ENCODE assay signal across 2 cellular contexts in genomic region chr17:28405632-28406477, GRCh38.
TF ChIP-seq lines count a peak whose summit lies in the region.

SLC46A1 (minus strand) TSS chr17:28406212; CDS start chr17:28406114, 98 bp downstream.

TF ChIP-seq in Ishikawa, 13 proteins besides CTCF, POLR2A, EP300 and RAD21 (continued from another document):
- TF ChIP-seq MAX (IDR thresholded peaks at IDR 0.05) (peak; percentile 73), NFIC (IDR thresholded peaks at IDR 0.05) (0 out of 2 replicates have a peak, but pooled peaks have one; percentile 35), EGR1 (IDR thresholded peaks at IDR 0.05) (no peak)

TF ChIP-seq in SK-N-SH, 30 proteins besides CTCF, POLR2A, EP300 and RAD21 (continued from another document):
- TF ChIP-seq FOXJ3 (CRISPR knock-in tag; IDR thresholded peaks at IDR 0.05) (no peak), RFX5 (IDR thresholded peaks at IDR 0.05; ENCODE audit: low read length) (no peak), SIN3A (IDR thresholded peaks at IDR 0.05; ENCODE audit: borderline replicate concordance, low read depth, low read length) (no peak), NRF1 (IDR thresholded peaks at IDR 0.05; ENCODE audit: low read depth, low read length) (peak; percentile 71), ELF1 (IDR thresholded peaks at IDR 0.05) (no peak), FOSL2 (IDR thresholded peaks at IDR 0.05; ENCODE audit: borderline replicate concordance, low read depth) (no peak), SMC3 (IDR thresholded peaks at IDR 0.05; ENCODE audit: low read depth, low read length) (no peak), RXRA (IDR thresholded peaks at IDR 0.05; ENCODE audit: borderline replicate concordance, low read depth) (no peak)
TF ChIP-seq in SK-N-SH: peak in this region for 3.
